In the genomic region with DNA sequence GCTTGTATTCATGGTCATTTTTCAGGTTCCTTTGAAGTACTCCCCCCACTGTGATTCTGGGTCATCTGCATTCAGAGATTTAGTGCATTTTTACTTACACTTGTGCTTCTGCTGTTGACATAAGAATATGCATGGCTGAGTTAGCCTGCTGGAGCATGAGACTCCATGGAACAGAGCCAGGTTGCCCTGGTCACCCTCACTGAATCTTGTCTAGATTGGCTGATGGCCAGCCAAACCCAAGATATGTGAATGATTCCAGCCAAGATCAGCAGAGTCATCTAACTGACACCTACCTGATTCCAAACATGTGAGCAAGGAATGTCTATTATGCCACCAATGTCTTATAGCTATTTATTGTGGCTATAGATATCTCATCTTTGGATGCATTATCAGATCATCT, we compare ENCODE assay signal across 10 cellular contexts. TPM values are rescaled to one million over a fixed set of nuclear protein-coding genes. Genes with fewer than 3 reads are reported as not detected.
DNase-seq lines count a peak whose midpoint lies in the region; ATAC-seq and TF ChIP-seq lines count a peak whose summit lies in the region.
"Had no signal": no experiment of that assay in that cellular context is flagged by ENCODE, and none has a peak within 500 bp of the region (broad histone marks: within the 10 kb centered on the region; RNA-seq: fewer than 3 reads in every experiment).

No MANE protein-coding gene starts in this region.

- no peaks in the 10 kb centered on the region for H3K27me3 ChIP-seq in sigmoid colon
- H3K27me3 ChIP-seq: tibial nerve had no signal

- no peak for TF ChIP-seq CTCF in sigmoid colon (IDR thresholded peaks at IDR 0.05)

- TF ChIP-seq EP300 in sigmoid colon (IDR thresholded peaks at IDR 0.05) = no peak

- H3K27ac ChIP-seq in epithelial cell of prostate = no peak overlapping the region
- peak overlapping the region in 3 of 4 donors; percentile 16 to 52 (median 26) for H3K27ac ChIP-seq in sigmoid colon

- ATAC-seq in HG02678 (IDR thresholded peaks at IDR 0.05; ENCODE audit: unreplicated experiment) (no peak), GM21515 (IDR thresholded peaks at IDR 0.05; ENCODE audit: unreplicated experiment) (no peak)

- TF ChIP-seq POLR2A in sigmoid colon (IDR thresholded peaks at IDR 0.05) = no peak

- peak; percentile 7 for DNase-seq in HCEC 1CT
- DNase-seq in NCI-H510A treated with DMSO at 0.1 percent for 48 hours (lab: John Stamatoyannopoulos, UW) = peak; percentile 35
- DNase-seq in epithelial cell of prostate (ENCODE audit: low read depth, low spot score) = peak; percentile 37
- no peak for DNase-seq in sigmoid colon
- no peak for DNase-seq in stimulated activated CD4-positive, alpha-beta T cell treated with anti-CD3 and anti-CD28 coated beads, Interleukin-15, amount 100 ng/mL, for 24 hours
- DNase-seq in T-helper 9 cell = no peak
- DNase-seq: activated CD8-positive, alpha-beta memory T cell treated with anti-CD3 and anti-CD28 coated beads, Interleukin-2, amount 50 U/mL, for 48 hours had no signal

- peaks cover 0 to 15% (median 0%) of the 10 kb centered on the region in 4 donors for H3K36me3 ChIP-seq in sigmoid colon

- no peak overlapping the region for H3K4me3 ChIP-seq in sigmoid colon
- H3K4me3 ChIP-seq: tibial nerve had no signal

- intact Hi-C loops in sigmoid colon (cut with DNase I) = no loop called here

- H3K4me1 ChIP-seq in sigmoid colon = peaks cover 0 to 25% (median 10%) of the 10 kb centered on the region in 4 donors

- H3K9me3 ChIP-seq in sigmoid colon = no peaks in the 10 kb centered on the region

RNA-seq across cellular contexts. Expression of a gene that starts 25.1 kb away (rescaled TPM):
- 10 to 100 TPM; 22.7 to 39.8 (median 33.7) TPM for total RNA-seq in sigmoid colon
- polyA plus RNA-seq in sigmoid colon = 10 to 100 TPM; 10.6 to 16.2 (median 10.7) TPM

RNA-seq across cellular contexts. Expression of a gene that starts 25.3 kb away (rescaled TPM):
- total RNA-seq in sigmoid colon = 10 to 100 TPM; 11.1 to 21.1 (median 15.0) TPM
- 1 to 10 TPM; 1.8 to 4.8 (median 2.9) TPM for polyA plus RNA-seq in sigmoid colon

Comparison
In these comparisons a context has a peak if more than half of its experiments do, and no peak if none do; other contexts are left out.
1. DNase-seq: peak in HCEC 1CT (single experiment), NCI-H510A treated with DMSO at 0.1 percent for 48 hours (single experiment) and epithelial cell of prostate (single experiment); none in sigmoid colon (single experiment), stimulated activated CD4-positive, alpha-beta T cell treated with anti-CD3 and anti-CD28 coated beads, Interleukin-15, amount 100 ng/mL, for 24 hours (single experiment) and T-helper 9 cell (single experiment).